8 cellular contexts compared by ENCODE assay signal in genomic region chr15:43329960-43330779, GRCh38. TPM values are rescaled to one million over a fixed set of nuclear protein-coding genes. Genes with fewer than 3 reads are reported as not detected.
A peak's percentile ranks its signal among the peaks of the same experiment; 100 is the strongest.
DNase-seq lines count a peak whose midpoint lies in the region; ATAC-seq and TF ChIP-seq lines count a peak whose summit lies in the region.

A gene with protein sequence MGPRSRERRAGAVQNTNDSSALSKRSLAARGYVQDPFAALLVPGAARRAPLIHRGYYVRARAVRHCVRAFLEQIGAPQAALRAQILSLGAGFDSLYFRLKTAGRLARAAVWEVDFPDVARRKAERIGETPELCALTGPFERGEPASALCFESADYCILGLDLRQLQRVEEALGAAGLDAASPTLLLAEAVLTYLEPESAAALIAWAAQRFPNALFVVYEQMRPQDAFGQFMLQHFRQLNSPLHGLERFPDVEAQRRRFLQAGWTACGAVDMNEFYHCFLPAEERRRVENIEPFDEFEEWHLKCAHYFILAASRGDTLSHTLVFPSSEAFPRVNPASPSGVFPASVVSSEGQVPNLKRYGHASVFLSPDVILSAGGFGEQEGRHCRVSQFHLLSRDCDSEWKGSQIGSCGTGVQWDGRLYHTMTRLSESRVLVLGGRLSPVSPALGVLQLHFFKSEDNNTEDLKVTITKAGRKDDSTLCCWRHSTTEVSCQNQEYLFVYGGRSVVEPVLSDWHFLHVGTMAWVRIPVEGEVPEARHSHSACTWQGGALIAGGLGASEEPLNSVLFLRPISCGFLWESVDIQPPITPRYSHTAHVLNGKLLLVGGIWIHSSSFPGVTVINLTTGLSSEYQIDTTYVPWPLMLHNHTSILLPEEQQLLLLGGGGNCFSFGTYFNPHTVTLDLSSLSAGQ (minus strand): TSS chr15:43330573. CDS start chr15:43330489, 84 bp downstream.

- ATAC-seq in HG02798 (IDR thresholded peaks at IDR 0.05; ENCODE audit: poor library complexity, unreplicated experiment) = peak; percentile 91

- no peak within 1 kb of the TSS for H3K23ac ChIP-seq in trophoblast cell (ENCODE audit: low read length)

- peak within 1 kb of the TSS; percentile 91 for H3K27ac ChIP-seq in adipose tissue (ENCODE audit: low read depth, low read length)
- H3K27ac ChIP-seq in trophoblast cell (ENCODE audit: low read depth, low read length) = peak within 1 kb of the TSS; percentile 93
- H3K27ac ChIP-seq in transverse colon = peak within 1 kb of the TSS; percentile 90 to 99 (median 96)

- TF ChIP-seq POLR2A in transverse colon (IDR thresholded peaks at IDR 0.05) = peak; percentile 68

- H3K4me3 ChIP-seq in GM12875 (ENCODE audit: low read depth, low read length) = peak within 1 kb of the TSS; percentile 81
- H3K4me3 ChIP-seq in trophoblast cell (ENCODE audit: low read depth, low read length) = peak within 1 kb of the TSS; percentile 91
- H3K4me3 ChIP-seq in transverse colon = peak within 1 kb of the TSS; percentile 50 to 83 (median 76)

- DNase-seq in NCI-H146 (lab: John Stamatoyannopoulos, UW) (peak; percentile 86), T-helper 1 cell (peak; percentile 77 to 95 (median 84)), cardiac septum (ENCODE audit: low spot score) (peak; percentile 96), trophoblast cell (peak; percentile 95 to 98), transverse colon (peak; percentile 94)

- peak within 1 kb of the TSS; percentile 87 for H2BK120ac ChIP-seq in trophoblast cell (ENCODE audit: insufficient read depth, low read length, poor library complexity)

- peak within 1 kb of the TSS; percentile 78 for H2AK5ac ChIP-seq in trophoblast cell (ENCODE audit: low read length)

- H3K9me3 ChIP-seq in trophoblast cell (ENCODE audit: insufficient read depth, low read depth, low read length) = no peaks in the 10 kb centered on the region
- no peaks in the 10 kb centered on the region for H3K9me3 ChIP-seq in transverse colon

- H2BK5ac ChIP-seq in trophoblast cell (ENCODE audit: low read depth, low read length, poor library complexity) = peak within 1 kb of the TSS; percentile 85

- intact Hi-C loops in cardiac septum (cut with DNase I) (loop anchor here (5.0 kb wide), 1 partner anchor 42 kb away; the partner anchor contains the start of genes TUBGCP4 and ZSCAN29), transverse colon (cut with DNase I; ENCODE audit: low total_unique reads) (no loop called here)

- TF ChIP-seq CTCF in GM12875 (IDR thresholded peaks at IDR 0.05; ENCODE audit: borderline replicate concordance, insufficient read depth, low read depth, low read length) = no peak
- peak in 1 of 5 experiments; percentile 12 for TF ChIP-seq CTCF in transverse colon (IDR thresholded peaks at IDR 0.05)

- H4K8ac ChIP-seq in trophoblast cell (ENCODE audit: low read depth, low read length) = peak within 1 kb of the TSS; percentile 98

- peak within 1 kb of the TSS; percentile 94 for H3K14ac ChIP-seq in trophoblast cell (ENCODE audit: low read length)

- 0 to 1% (median 0%) methylated on average over 75 to 86 of the region's 86 CpGs for WGBS in adipose tissue, 3 donors
- no CpG with 5 or more reads among the region's 86 CpGs for WGBS in trophoblast cell (ENCODE audit: extremely low coverage, insufficient coverage, insufficient read length)
- WGBS in transverse colon (ENCODE audit: low coverage in 1 of 2), 2 donors = 0% methylated on average over 3 to 51 of the region's 86 CpGs

- H3K79me1 ChIP-seq in trophoblast cell (ENCODE audit: low read length) = peaks cover 12% of the 10 kb centered on the region

- H2BK12ac ChIP-seq in trophoblast cell (ENCODE audit: low read length) = no peak within 1 kb of the TSS

- peak within 1 kb of the TSS; percentile 86 for H3K9ac ChIP-seq in trophoblast cell (ENCODE audit: low read length)

- peak within 1 kb of the TSS; percentile 87 for H3K4me2 ChIP-seq in trophoblast cell (ENCODE audit: low read length)

- H3K79me2 ChIP-seq in trophoblast cell (ENCODE audit: control insufficient read depth, insufficient read depth, low read length, poor library complexity) = peaks cover 9% of the 10 kb centered on the region

- H3K4me1 ChIP-seq in trophoblast cell (ENCODE audit: control insufficient read depth in 1 of 2, insufficient read depth in 2 of 2, low read length in 2 of 2) (peaks cover 8 to 9% of the 10 kb centered on the region in 2 experiments), transverse colon (peaks cover 14 to 23% (median 21%) of the 10 kb centered on the region in 4 donors)

- in situ Hi-C loops in transverse colon (cut with MboI; ENCODE audit: low pct_ligation_motif_present in 1 of 4, low pct_unique_long_range_greater_than_20kb in 1 of 4, low sequenced_read_pairs in 3 of 4) = no loop called here

- H4K91ac ChIP-seq in trophoblast cell (ENCODE audit: low read depth, low read length) = peak within 1 kb of the TSS; percentile 94

- no peak for TF ChIP-seq EP300 in transverse colon (IDR thresholded peaks at IDR 0.05; ENCODE audit: low read depth)

- peak within 1 kb of the TSS; percentile 89 for H2AFZ ChIP-seq in trophoblast cell (ENCODE audit: insufficient read depth, low read length, poor library complexity)

- H3K36me3 ChIP-seq in trophoblast cell (ENCODE audit: control insufficient read depth in 1 of 2, insufficient read depth in 2 of 2, low read length in 2 of 2) (no peaks in the 10 kb centered on the region), transverse colon (no peaks in the 10 kb centered on the region)

- peak within 1 kb of the TSS; percentile 97 for H3K18ac ChIP-seq in trophoblast cell (ENCODE audit: low read length)

- no peaks in the 10 kb centered on the region for H3K27me3 ChIP-seq in trophoblast cell (ENCODE audit: insufficient read depth, low read length)
- no peaks in the 10 kb centered on the region for H3K27me3 ChIP-seq in transverse colon

- peak within 1 kb of the TSS; percentile 95 for H4K12ac ChIP-seq in trophoblast cell (ENCODE audit: low read depth, low read length)

- peak within 1 kb of the TSS; percentile 91 for H3K4ac ChIP-seq in trophoblast cell (ENCODE audit: low read depth, low read length)

RNA-seq across cellular contexts. Expression of the gene that starts here (rescaled TPM):
- 1 to 10 TPM; 2.1 to 5.5 (median 2.5) TPM for polyA plus RNA-seq in adipose tissue
- total RNA-seq in cardiac septum (6.4 TPM), transverse colon (1 to 10 TPM; 3.0 to 6.4 (median 3.4) TPM)
- 3.8 and 4.0 TPM in 2 replicates for polyA plus RNA-seq in trophoblast cell (2013)

Comparison
In these comparisons a context has a peak if more than half of its experiments do, and no peak if none do; other contexts are left out.
1. Peak in every context shown above with its lines: DNase-seq, ATAC-seq, H3K4me3 ChIP-seq and H3K27ac ChIP-seq.